ENCODE assay signal across 31 cellular contexts in the genomic region with DNA sequence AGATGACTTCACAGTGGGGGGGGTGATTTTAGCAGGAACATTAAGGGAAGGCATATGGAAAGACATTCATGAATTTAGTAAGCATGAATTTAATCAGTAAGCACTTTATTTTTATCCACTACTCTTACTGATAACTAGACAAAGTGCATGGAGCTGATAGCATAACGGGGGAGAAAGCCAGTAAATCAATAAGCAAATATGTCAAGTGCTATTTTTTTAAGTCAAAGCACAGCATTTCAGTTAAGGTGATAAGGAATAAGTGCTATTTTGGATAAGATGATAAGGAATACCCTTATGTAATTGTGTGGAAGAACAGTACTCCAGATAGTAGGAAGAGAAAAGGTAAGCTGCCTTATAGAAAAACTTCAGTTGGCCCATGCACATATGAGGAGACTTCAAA.
"Had no signal": no experiment of that assay in that cellular context is flagged by ENCODE, and none has a peak within 500 bp of the region (broad histone marks: within the 10 kb centered on the region; RNA-seq: fewer than 3 reads in every experiment).

No MANE protein-coding gene starts in this region.

- ATAC-seq: activated CD4-positive, alpha-beta T cell treated with anti-CD3 and anti-CD28 coated beads for 36 hours; activated CD4-positive, CD25-positive, alpha-beta regulatory T cell treated with anti-CD3 and anti-CD28 coated beads, Interleukin-2, amount 50 U/mL, for 24 hours; activated CD8-positive, alpha-beta memory T cell treated with anti-CD3 and anti-CD28 coated beads, Interleukin-2, amount 10 ng/mL, durations not matched to agents 7 days and 5 days; activated CD8-positive, alpha-beta T cell treated with anti-CD3 and anti-CD28 coated beads, Interleukin-2, amount 10 ng/mL, durations not matched to agents 7 days and 5 days; activated naive CD8-positive, alpha-beta T cell treated with anti-CD3 and anti-CD28 coated beads, Interleukin-2, amount 50 U/mL, for 24 hours; WTC11 had no signal

- H3K27me3 ChIP-seq: ascending aorta, cardiac muscle cell had no signal

- H3K4me3 ChIP-seq: ascending aorta, cardiac muscle cell had no signal

- H3K4me1 ChIP-seq: ascending aorta had no signal

- DNase-seq: activated CD4-positive, alpha-beta memory T cell treated with anti-CD3 and anti-CD28 coated beads, Interleukin-2, amount 10 ng/mL, durations not matched to agents 7 days and 5 days; activated CD4-positive, alpha-beta T cell treated with anti-CD3 and anti-CD28 coated beads for 1 hour; activated CD4-positive, alpha-beta T cell treated with anti-CD3 and anti-CD28 coated beads for 36 hours; activated CD4-positive, alpha-beta T cell treated with anti-CD3 and anti-CD28 coated beads for 48 hours; activated CD4-positive, alpha-beta T cell treated with anti-CD3 and anti-CD28 coated beads, Interleukin-2, amount 10 ng/mL, durations not matched to agents 7 days and 5 days; activated CD4-positive, alpha-beta T cell treated with anti-CD3 and anti-CD28 coated beads, Interleukin-2, amount 50 U/mL, for 48 hours; activated CD4-positive, CD25-positive, alpha-beta regulatory T cell; activated CD8-positive, alpha-beta memory T cell treated with anti-CD3 and anti-CD28 coated beads for 24 hours; activated CD8-positive, alpha-beta memory T cell treated with anti-CD3 and anti-CD28 coated beads, Interleukin-2, amount 10 ng/mL, durations not matched to agents 7 days and 5 days; activated CD8-positive, alpha-beta memory T cell treated with anti-CD3 and anti-CD28 coated beads, Interleukin-2, amount 50 U/mL, for 48 hours; activated CD8-positive, alpha-beta T cell treated with anti-CD3 and anti-CD28 coated beads, Interleukin-2, amount 10 ng/mL, durations not matched to agents 7 days and 5 days; activated effector memory CD4-positive, alpha-beta T cell treated with Interleukin-2 at 50 U/mL for 16 hours; activated gamma-delta T cell; activated naive CD4-positive, alpha-beta T cell treated with anti-CD3 and anti-CD28 coated beads, Interleukin-2, amount 10 ng/mL, durations not matched to agents 7 days and 5 days; activated naive CD4-positive, alpha-beta T cell treated with Interleukin-2 at 50 U/mL for 16 hours; activated naive CD8-positive, alpha-beta T cell treated with anti-CD3 and anti-CD28 coated beads, Interleukin-2, amount 10 ng/mL, durations not matched to agents 7 days and 5 days; activated naive CD8-positive, alpha-beta T cell treated with anti-CD3 and anti-CD28 coated beads, Interleukin-2, amount 50 U/mL, for 24 hours; activated T-cell treated with anti-CD3 and anti-CD28 coated beads, Interleukin-2, amount 50 U/mL, for 24 hours; activated T-cell treated with anti-CD3 and anti-CD28 coated beads, Interleukin-2, amount 50 U/mL, for 48 hours; amygdala; anterior cingulate cortex; caudate nucleus; cerebellar nuclear complex; T-helper 1 cell; T-helper 2 cell; T-helper 9 cell; WERI-Rb-1 had no signal

- H3K27ac ChIP-seq: ascending aorta, cardiac muscle cell, WERI-Rb-1 had no signal

- H3K36me3 ChIP-seq: ascending aorta, cardiac muscle cell, WERI-Rb-1 had no signal
